In the genomic region with DNA sequence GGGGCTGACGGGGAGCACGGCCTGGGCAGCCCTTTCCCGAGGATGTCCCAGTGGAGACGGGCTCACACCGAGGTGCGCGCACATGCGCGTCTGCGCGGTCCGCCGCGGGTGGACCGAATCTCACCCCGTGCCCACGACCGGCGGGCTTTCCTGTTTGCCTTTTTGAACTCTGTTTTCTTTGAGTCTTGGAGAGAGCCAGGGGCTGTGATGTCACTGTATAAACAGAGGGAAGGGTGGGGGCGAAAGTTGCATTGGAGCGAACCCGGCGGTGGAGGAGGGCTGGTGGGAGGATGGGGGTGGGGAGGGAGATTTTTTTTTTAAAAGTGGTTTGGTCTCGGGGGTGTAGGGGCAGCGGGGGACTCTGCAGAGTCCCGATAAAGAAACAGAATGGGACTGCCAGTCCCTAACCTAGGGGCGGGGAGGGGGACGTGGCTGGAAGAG, we compare ENCODE assay signal across 8 cellular contexts.
DNase-seq lines count a peak whose midpoint lies in the region; ATAC-seq and TF ChIP-seq lines count a peak whose summit lies in the region.

No MANE protein-coding gene starts in this region.

- peaks cover 0 to 41% (median 15%) of the 10 kb centered on the region in 12 donors for H3K4me1 ChIP-seq in heart left ventricle
- peaks cover 0 to 2% of the 10 kb centered on the region in 2 experiments for H3K4me1 ChIP-seq in trophoblast cell (ENCODE audit: control insufficient read depth in 1 of 2, insufficient read depth in 2 of 2, low read length in 2 of 2)

- H3K79me1 ChIP-seq in trophoblast cell (ENCODE audit: low read length) = peaks cover 4% of the 10 kb centered on the region

- intact Hi-C loops in heart left ventricle (cut with DNase I) = loop anchor here in 8 of 10 donors (1.0 to 10.0 kb wide), 13 partner anchors 84 to 390 kb away; a partner anchor contains a TSS
- intact Hi-C loops in lower leg skin (cut with DNase I; ENCODE audit: low total_unique reads) = loop anchor here (5.0 kb wide), 1 partner anchor 392 kb away; a partner anchor contains a TSS

- H2AK5ac ChIP-seq in trophoblast cell (ENCODE audit: low read length) = no peak overlapping the region

- 1 to 2% (median 2%) methylated on average over 23 to 28 of the region's 28 CpGs for WGBS in heart left ventricle, 4 donors
- WGBS in trophoblast cell (ENCODE audit: extremely low coverage, insufficient coverage, insufficient read length) = no CpG with 5 or more reads among the region's 28 CpGs
- WGBS in lower leg skin, 2 donors = 6 to 12% methylated on average over 28 of the region's 28 CpGs

- H3K36me3 ChIP-seq in heart left ventricle (no peaks in the 10 kb centered on the region), trophoblast cell (ENCODE audit: control insufficient read depth in 1 of 2, insufficient read depth in 2 of 2, low read length in 2 of 2) (no peaks in the 10 kb centered on the region)

- no peak overlapping the region for H2BK120ac ChIP-seq in trophoblast cell (ENCODE audit: insufficient read depth, low read length, poor library complexity)

- H4K12ac ChIP-seq in trophoblast cell (ENCODE audit: low read depth, low read length) = no peak overlapping the region

- H3K27me3 ChIP-seq in heart left ventricle = peaks cover 0 to 28% (median 0%) of the 10 kb centered on the region in 9 donors
- H3K27me3 ChIP-seq in trophoblast cell (ENCODE audit: insufficient read depth, low read length) = no peaks in the 10 kb centered on the region

- peak overlapping the region; percentile 75 for H4K8ac ChIP-seq in trophoblast cell (ENCODE audit: low read depth, low read length)

- H2BK12ac ChIP-seq in trophoblast cell (ENCODE audit: low read length) = peak overlapping the region; percentile 93

- H3K4me2 ChIP-seq in trophoblast cell (ENCODE audit: low read length) = peak overlapping the region; percentile 88

- TF ChIP-seq POLR2A in heart left ventricle (IDR thresholded peaks at IDR 0.05) (peak in 1 of 2 donors; percentile 27), lower leg skin (IDR thresholded peaks at IDR 0.05) (no peak)

- peak overlapping the region; percentile 91 to 99 (median 98) for H3K27ac ChIP-seq in heart left ventricle
- H3K27ac ChIP-seq in trophoblast cell (ENCODE audit: low read depth, low read length) = no peak overlapping the region

- peak overlapping the region; percentile 94 for H2AFZ ChIP-seq in trophoblast cell (ENCODE audit: insufficient read depth, low read length, poor library complexity)

- peak; percentile 19 to 65 (median 63) for ATAC-seq in heart left ventricle
- ATAC-seq in GM19328 (IDR thresholded peaks at IDR 0.05; ENCODE audit: unreplicated experiment) = no peak

- H3K4ac ChIP-seq in trophoblast cell (ENCODE audit: low read depth, low read length) = no peak overlapping the region

- H3K23ac ChIP-seq in trophoblast cell (ENCODE audit: low read length) = no peak overlapping the region

- H4K91ac ChIP-seq in trophoblast cell (ENCODE audit: low read depth, low read length) = peak overlapping the region; percentile 63

- peak; percentile 59 for DNase-seq in D341Med (ENCODE audit: low spot score)
- DNase-seq in T1000 (lab: John Stamatoyannopoulos, UW) = peak; percentile 49
- DNase-seq in heart left ventricle = peak; percentile 73 to 81 (median 79)
- DNase-seq in trophoblast cell = peak in 1 of 2 donors; percentile 15
- DNase-seq in activated effector memory CD4-positive, alpha-beta T cell treated with anti-CD3 and anti-CD28 coated beads, Interleukin-2, amount 50 U/mL, for 16 hours = no peak
- no peak for DNase-seq in stimulated activated CD4-positive, alpha-beta T cell treated with anti-CD3 and anti-CD28 coated beads, Interleukin-4, amount 100 ng/mL, for 24 hours
- no peak for DNase-seq in lower leg skin (ENCODE audit: low spot score in 2 of 2)

- no peaks in the 10 kb centered on the region for H3K9me3 ChIP-seq in heart left ventricle
- no peaks in the 10 kb centered on the region for H3K9me3 ChIP-seq in trophoblast cell (ENCODE audit: insufficient read depth, low read depth, low read length)

- H3K9ac ChIP-seq in trophoblast cell (ENCODE audit: low read length) = peak overlapping the region; percentile 12

- H3K18ac ChIP-seq in trophoblast cell (ENCODE audit: low read length) = peak overlapping the region; percentile 81

- H3K14ac ChIP-seq in trophoblast cell (ENCODE audit: low read length) = no peak overlapping the region

- H3K4me3 ChIP-seq in heart left ventricle (peak overlapping the region; percentile 40 to 70 (median 56)), trophoblast cell (ENCODE audit: low read depth, low read length) (peak overlapping the region; percentile 68), lower leg skin (ENCODE audit: low read depth, poor library complexity, severe bottlenecking) (no peak overlapping the region)

- peaks cover 2% of the 10 kb centered on the region for H3K79me2 ChIP-seq in trophoblast cell (ENCODE audit: control insufficient read depth, insufficient read depth, low read length, poor library complexity)

- TF ChIP-seq CTCF in heart left ventricle (IDR thresholded peaks at IDR 0.05) (no peak), lower leg skin (IDR thresholded peaks at IDR 0.05) (no peak)

- no peak overlapping the region for H2BK5ac ChIP-seq in trophoblast cell (ENCODE audit: low read depth, low read length, poor library complexity)

Comparison
In these comparisons a context has a peak if more than half of its experiments do, and no peak if none do; other contexts are left out.
1. DNase-seq: peak in D341Med (single experiment), T1000 (single experiment) and heart left ventricle (5 of 5); none in activated effector memory CD4-positive, alpha-beta T cell treated with anti-CD3 and anti-CD28 coated beads, Interleukin-2, amount 50 U/mL, for 16 hours (single experiment), stimulated activated CD4-positive, alpha-beta T cell treated with anti-CD3 and anti-CD28 coated beads, Interleukin-4, amount 100 ng/mL, for 24 hours (single experiment) and lower leg skin (0 of 2).